In the genomic region with DNA sequence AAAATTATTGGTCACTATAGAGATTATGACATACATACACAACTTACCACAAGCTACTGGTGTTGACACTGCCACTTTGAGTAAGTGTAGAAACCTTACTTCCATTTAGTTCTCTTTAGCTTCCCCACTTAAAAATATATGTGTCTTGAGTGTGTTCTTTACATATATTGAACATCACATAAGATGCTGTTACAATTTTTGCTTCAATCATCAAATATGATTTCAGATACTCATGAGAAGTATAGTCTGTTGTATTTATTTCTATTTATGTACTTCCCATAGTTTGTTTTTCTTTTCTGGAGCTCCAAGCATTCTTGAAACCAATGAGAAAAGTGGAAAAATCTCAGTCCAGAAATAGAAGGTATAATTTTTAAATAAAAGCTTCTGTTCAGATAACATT, we compare ENCODE assay signal across 25 cellular contexts.
"Had no signal": no experiment of that assay in that cellular context is flagged by ENCODE, and none has a peak within 500 bp of the region (broad histone marks: within the 10 kb centered on the region; RNA-seq: fewer than 3 reads in every experiment).

No MANE protein-coding gene starts in this region.

- H3K4me3 ChIP-seq: left lung, lower lobe of right lung, ovary, right atrium auricular region, skin epidermis, spleen, suprapubic skin, thoracic aorta, tibial artery, upper lobe of right lung had no signal

- FAIRE-seq: keratinocyte had no signal

- H3K4me1 ChIP-seq: lower lobe of right lung, right atrium auricular region, suprapubic skin, tibial artery, upper lobe of right lung had no signal

- DNase-seq: hippocampal formation; left colon; left lung; lower lobe of right lung; mammary epithelial cell; mesenchymal stem cell; naive B cell; natural killer cell; ovary; stimulated activated CD4-positive, alpha-beta T cell treated with anti-CD3 and anti-CD28 coated beads, Interleukin-4, amount 100 ng/mL, for 24 hours; stimulated activated naive CD4-positive, alpha-beta T cell; tibial artery; trophoblast cell; upper lobe of right lung had no signal

- H3K27ac Mint-ChIP-seq: mesothelial cell of epicardium; natural killer cell; stimulated activated effector memory CD8-positive, alpha-beta T cell treated with anti-CD3 and anti-CD28 coated beads, Interleukin-12 subunit alpha, Interleukin-12 subunit beta, amount 100 ng/mL, for 72 hours; stimulated activated naive CD8-positive, alpha-beta T cell treated with anti-CD3 and anti-CD28 coated beads, Interleukin-15, Interleukin-2, amounts not matched to agents 100 ng/mL and 50 ng/mL, for 24 hours had no signal

- H3K9me3 ChIP-seq: lower lobe of right lung, ovary, right atrium auricular region, suprapubic skin, upper lobe of right lung had no signal

- H3K4me1 Mint-ChIP-seq: stimulated activated effector memory CD8-positive, alpha-beta T cell treated with anti-CD3 and anti-CD28 coated beads, Interleukin-12 subunit alpha, Interleukin-12 subunit beta, amount 100 ng/mL, for 72 hours had no signal

- H3K36me3 Mint-ChIP-seq: mesothelial cell of epicardium; natural killer cell; stimulated activated effector memory CD8-positive, alpha-beta T cell treated with anti-CD3 and anti-CD28 coated beads, Interleukin-12 subunit alpha, Interleukin-12 subunit beta, amount 100 ng/mL, for 72 hours had no signal

- H3K27me3 Mint-ChIP-seq: progenitor cell of endocrine pancreas; stimulated activated naive CD8-positive, alpha-beta T cell treated with anti-CD3 and anti-CD28 coated beads, Interleukin-15, Interleukin-2, amounts not matched to agents 100 ng/mL and 50 ng/mL, for 24 hours had no signal

- H3K9me3 Mint-ChIP-seq: natural killer cell had no signal

- H3K4me3 Mint-ChIP-seq: mesothelial cell of epicardium; natural killer cell; stimulated activated effector memory CD8-positive, alpha-beta T cell treated with anti-CD3 and anti-CD28 coated beads, Interleukin-12 subunit alpha, Interleukin-12 subunit beta, amount 100 ng/mL, for 72 hours; stimulated activated naive CD8-positive, alpha-beta T cell treated with anti-CD3 and anti-CD28 coated beads, Interleukin-15, Interleukin-2, amounts not matched to agents 100 ng/mL and 50 ng/mL, for 24 hours had no signal

- H3K36me3 ChIP-seq: left lung, lower lobe of right lung, ovary, right atrium auricular region, spleen, suprapubic skin, thoracic aorta, tibial artery, upper lobe of right lung had no signal

- H3K27me3 ChIP-seq: ovary, right atrium auricular region, tibial artery, upper lobe of right lung had no signal

- H3K27ac ChIP-seq: left lung, lower lobe of right lung, ovary, right atrium auricular region, skin epidermis, spleen, suprapubic skin, thoracic aorta, tibial artery, upper lobe of right lung had no signal

- ATAC-seq: left colon; left lung; lower lobe of right lung; natural killer cell; sciatic nerve; stimulated activated effector memory CD8-positive, alpha-beta T cell treated with anti-CD3 and anti-CD28 coated beads, Interleukin-12 subunit alpha, Interleukin-12 subunit beta, amount 100 ng/mL, for 72 hours; upper lobe of right lung had no signal
